In genomic region chr7:76575919-76576657, GRCh38 we compare ENCODE assay signal across 12 cellular contexts. TPM values are rescaled to one million over a fixed set of nuclear protein-coding genes. Genes with fewer than 3 reads are reported as not detected.
A peak's percentile ranks its signal among the peaks of the same experiment; 100 is the strongest.
DNase-seq lines count a peak whose midpoint lies in the region; ATAC-seq, FAIRE-seq and TF ChIP-seq lines count a peak whose summit lies in the region.
"Not testable (repeated sequence)": the region's sequence is repeated elsewhere in the genome, so short reads cannot be mapped to it uniquely, and the experiment has no call there.
"Had no signal": no experiment of that assay in that cellular context is flagged by ENCODE, and none has a peak within 500 bp of the region (broad histone marks: within the 10 kb centered on the region; RNA-seq: fewer than 3 reads in every experiment).

No MANE protein-coding gene starts in this region.

- not testable (repeated sequence) for H4K91ac ChIP-seq in IMR-90 (ENCODE audit: insufficient read depth, low read depth, low read length)

- not testable (repeated sequence) for TF ChIP-seq RAD21 in IMR-90 (IDR thresholded peaks at IDR 0.05; ENCODE audit: low read length); K562 (CRISPR knock-in tag; conservative IDR thresholded peaks at IDR 0.05 in 1 of 2, IDR thresholded peaks at IDR 0.05 in 1 of 2)

- not testable (repeated sequence) for H3K4me1 ChIP-seq in IMR-90 (ENCODE audit: control insufficient read depth, insufficient read depth, low read length); K562 (replicated peaks in 1 of 2; ENCODE audit: control insufficient read depth in 2 of 2, insufficient read depth in 2 of 2, low read length in 2 of 2); mucosa of descending colon (ENCODE audit: low read depth)

- peak overlapping the region; percentile 16; the same call in 1 of the 2 replicates for H2AK5ac ChIP-seq in IMR-90 (ENCODE audit: low read depth, low read length)

- peak overlapping the region; percentile 47 for H3K27ac Mint-ChIP-seq in type B pancreatic cell

- not testable (repeated sequence) for BruUV-seq in IMR-90 (replicated peaks; lab: Mats Ljungman, UMichigan); K562 (replicated peaks; lab: Mats Ljungman, UMichigan)

- intact Hi-C loops in IMR-90 (cut with micrococcal nuclease); K562 (cut with micrococcal nuclease); mucosa of descending colon (cut with DNase I, micrococcal nuclease): not testable (repeated sequence)

- not testable (repeated sequence) for H3K4me3 ChIP-seq in IMR-90 (ENCODE audit: insufficient read depth, low read depth, low read length); K562; mucosa of descending colon

- H3K14ac ChIP-seq in IMR-90 (replicated peaks; ENCODE audit: low read depth, low read length): not testable (repeated sequence)

- WGBS in IMR-90 (ENCODE audit: extremely low coverage in 2 of 2, insufficient read length in 1 of 2), 2 experiments: no CpG with 5 or more reads among the region's 3 CpGs
- 70% methylated on average over 3 of the region's 3 CpGs for WGBS in K562 (ENCODE audit: insufficient coverage, low coverage, missing lambda C conversion rate)

- H3K9me1 ChIP-seq in IMR-90 (ENCODE audit: insufficient read depth, low read length); K562 (ENCODE audit: control insufficient read depth, insufficient read depth, low read length): not testable (repeated sequence)

- not testable (repeated sequence) for H2BK120ac ChIP-seq in IMR-90 (ENCODE audit: low read depth, low read length)

- POLR2A ChIA-PET in IMR-90 (lab: Charles Lee; ENCODE audit: unreplicated experiment); K562 (lab: Yijun Ruan, JAX): not testable (repeated sequence)

- dilution Hi-C loops in IMR-90 (cut with HindIII; ENCODE audit: low sequenced_read_pairs, unreplicated experiment): not testable (repeated sequence)

- not testable (repeated sequence) for H3K9me3 ChIP-seq in IMR-90 (ENCODE audit: control insufficient read depth, insufficient read depth, low read length); K562 (replicated peaks; ENCODE audit: control insufficient read depth, insufficient read depth, low read depth, low read length); mucosa of descending colon

- not testable (repeated sequence) for H4K20me1 ChIP-seq in IMR-90 (ENCODE audit: insufficient read depth, low read length); K562 (replicated peaks; ENCODE audit: control insufficient read depth, insufficient read depth, low read length)

- H3K9me3 Mint-ChIP-seq in type B pancreatic cell: not testable (repeated sequence)

- DNase-seq in EH (ENCODE audit: low read depth) (peak; percentile 33), dermis blood vessel endothelial cell (peak; percentile 40), iris pigment epithelial cell (ENCODE audit: low read depth) (peak; percentile 59)
- not testable (repeated sequence) for DNase-seq in IMR-90; K562 (ENCODE audit: extremely low read depth in 1 of 4, low spot score in 3 of 4); mucosa of descending colon; type B pancreatic cell (ENCODE audit: extremely low spot score, unreplicated experiment)

- not testable (repeated sequence) for H3K36me3 ChIP-seq in IMR-90 (ENCODE audit: control insufficient read depth, insufficient read depth, low read length); mucosa of descending colon (ENCODE audit: low read depth)
- H3K36me3 ChIP-seq in K562 (ENCODE audit: control insufficient read depth, insufficient read depth, low read length): peaks cover 14% of the 10 kb centered on the region; the same call in 2 of the 3 replicates

- not testable (repeated sequence) for H3K9ac ChIP-seq in IMR-90 (ENCODE audit: low read depth, low read length); K562 (ENCODE audit: insufficient read depth in 1 of 2, low read depth in 2 of 2, low read length in 2 of 2)

- TF ChIP-seq CTCF in IMR-90 (conservative IDR thresholded peaks at IDR 0.05; ENCODE audit: low read depth, low read length); K562 (IDR thresholded peaks at IDR 0.05 in 2 of 3, conservative IDR thresholded peaks at IDR 0.05 in 1 of 3; ENCODE audit: insufficient read depth in 2 of 3, low read depth in 1 of 3, low read length in 3 of 3); mucosa of descending colon (IDR thresholded peaks at IDR 0.05); type B pancreatic cell (conservative IDR thresholded peaks at IDR 0.05): not testable (repeated sequence)

- not testable (repeated sequence) for H2AK9ac ChIP-seq in IMR-90 (replicated peaks; ENCODE audit: low read depth, low read length, poor library complexity)

- H2AFZ ChIP-seq in IMR-90 (replicated peaks; ENCODE audit: low read length, poor library complexity); K562 (ENCODE audit: low read depth, low read length): not testable (repeated sequence)

- not testable (repeated sequence) for H3K4me3 Mint-ChIP-seq in type B pancreatic cell

- H3K27ac ChIP-seq in IMR-90 (ENCODE audit: insufficient read depth, low read length); K562 (ENCODE audit: extremely low read depth, low read depth, low read length): not testable (repeated sequence)

- not testable (repeated sequence) for H4K5ac ChIP-seq in IMR-90 (ENCODE audit: low read depth, low read length)

- H3K79me1 ChIP-seq in IMR-90 (ENCODE audit: low read depth in 1 of 2, low read length in 2 of 2): peaks cover 6 to 17% of the 10 kb centered on the region in 2 experiments

- not testable (repeated sequence) for H3K4me1 Mint-ChIP-seq in type B pancreatic cell (ENCODE audit: unreplicated experiment)

- CTCF ChIA-PET in IMR-90 (lab: Yijun Ruan, JAX); K562 (lab: Yijun Ruan, JAX; ENCODE audit: low intra/inter-chr PET ratio): not testable (repeated sequence)

- not testable (repeated sequence) for H2BK20ac ChIP-seq in IMR-90 (ENCODE audit: low read depth, low read length)

- not testable (repeated sequence) for TF ChIP-seq EP300 in K562 (IDR thresholded peaks at IDR 0.05; ENCODE audit: low read length)

- not testable (repeated sequence) for FAIRE-seq in K562 (lab: Jason Lieb, UNC)

- not testable (repeated sequence) for H2BK15ac ChIP-seq in IMR-90 (ENCODE audit: low read depth, low read length)

- not testable (repeated sequence) for H3K23ac ChIP-seq in IMR-90 (ENCODE audit: low read depth, low read length)

- TF ChIP-seq POLR2A in IMR-90 (IDR thresholded peaks at IDR 0.05; ENCODE audit: low read depth, low read length); K562 (conservative IDR thresholded peaks at IDR 0.05): not testable (repeated sequence)

- H3K18ac ChIP-seq in IMR-90 (ENCODE audit: low read depth, low read length): not testable (repeated sequence)

- ATAC-seq in IMR-90 (ENCODE audit: low read depth) (peak; percentile 58), SK-N-SH treated with all-trans-retinoic acid at 6 μM for 48 hours (peak; percentile 23), mucosa of descending colon (peak; percentile 52)
- not testable (repeated sequence) for ATAC-seq in K562

- H3K4ac ChIP-seq in IMR-90 (ENCODE audit: low read depth, low read length): peak overlapping the region; percentile 50; the same call in 1 of the 2 replicates

- H4K8ac ChIP-seq in IMR-90 (ENCODE audit: low read depth in 2 of 2, low read length in 2 of 2): not testable (repeated sequence)

- H3K56ac ChIP-seq in IMR-90 (ENCODE audit: extremely low read depth, insufficient read depth, low read length): not testable (repeated sequence)

- peaks cover 13% of the 10 kb centered on the region for H3K79me2 ChIP-seq in K562 (ENCODE audit: control insufficient read depth, insufficient read depth, low read length)

- not testable (repeated sequence) for H3K27me3 ChIP-seq in IMR-90 (ENCODE audit: control insufficient read depth, insufficient read depth, low read length); K562 (ENCODE audit: control insufficient read depth in 2 of 2, insufficient read depth in 2 of 2, low read length in 2 of 2)

- in situ Hi-C loops in IMR-90 (cut with MboI; ENCODE audit: low sequenced_read_pairs); K562 (cut with MboI): not testable (repeated sequence)

- H3K4me2 ChIP-seq in IMR-90 (ENCODE audit: low read depth, low read length); K562 (ENCODE audit: insufficient read depth, low read length): not testable (repeated sequence)

- peak overlapping the region; percentile 50 for H2BK5ac ChIP-seq in IMR-90 (ENCODE audit: low read depth, low read length, poor library complexity, severe bottlenecking)

- not testable (repeated sequence) for H3K36me3 Mint-ChIP-seq in type B pancreatic cell

- not testable (repeated sequence) for H3K27me3 Mint-ChIP-seq in type B pancreatic cell

RNA-seq across cellular contexts. Expression of gene SPDYE16, which starts 33.0 kb away (rescaled TPM):
- total RNA-seq in IMR-90 (2012; rRNA removed) (not detected in 2 replicates), K562 (2014; rRNA removed) (not detected in 2 replicates), K562 (2014; rRNA removed; fragmentation: Illumina TruSeq; extraction: Trizol) (not detected in 2 replicates), K562 (2015; rRNA removed; fragmentation: Illumina TruSeq; extraction: Trizol) (not detected in 2 replicates), K562 (2021) (0.13 TPM in 1 of 2 replicates, not detected in the other), dermis blood vessel endothelial cell (0.09 TPM in 1 of 2 replicates, not detected in the other), mucosa of descending colon (under 1 TPM in 2 of 3 donors, not detected in 1; 0.20 to 0.51 TPM), type B pancreatic cell (ENCODE audit: low replicate concordance) (0.19 and 0.51 TPM in 2 replicates)
- polyA plus RNA-seq in IMR-90 (2012; rRNA removed) (not detected in 2 replicates), K562 (2011; rRNA removed) (0.04 TPM in 1 of 2 replicates, not detected in the other), K562 (2014; fragmentation: Illumina TruSeq; extraction: Trizol) (0.06 TPM in 2 replicates), K562 (2014; fragmentation: Nextera tagmentation; extraction: Ambion mirVana) (under 1 TPM; 0.04 to 0.06 TPM), K562 (2014; rRNA removed) (not detected in 2 replicates)
- 0.03 TPM in 1 of 2 replicates, not detected in the other for polyA plus RNA-seq in IMR-90 (2012; cell fraction: cytosol; rRNA removed)
- polyA plus RNA-seq in IMR-90 (2012; cell fraction: nucleus; rRNA removed; ENCODE audit: low replicate concordance): 0.02 and 0.11 TPM in 2 replicates
- total RNA-seq in K562 (2011; cell fraction: chromatin; rRNA removed; ENCODE audit: low replicate concordance): 0.28 and 0.77 TPM in 2 replicates
- total RNA-seq in K562 (2011; cell fraction: nucleolus; rRNA removed): 0.39 TPM in 1 of 2 replicates, not detected in the other
- total RNA-seq in K562 (2011; cell fraction: nucleoplasm; rRNA removed): 0.22 TPM in 1 of 2 replicates, not detected in the other
- polyA plus RNA-seq in K562 (2011; cell fraction: cytosol; rRNA removed): not detected in 2 replicates
- polyA plus RNA-seq in K562 (2011; cell fraction: nucleus; rRNA removed): 0.03 and 0.17 TPM in 2 replicates
- polyA plus RNA-seq in K562 (2012): 0.20 and 0.46 TPM in 2 replicates
- 0.15 TPM in 1 of 2 replicates, not detected in the other for polyA minus RNA-seq in K562 (2011; rRNA and poly(A)+ RNA removed)
- not detected in 2 replicates for polyA minus RNA-seq in K562 (2011; cell fraction: cytosol; rRNA and poly(A)+ RNA removed)
- 0.27 TPM in 1 of 2 replicates, not detected in the other for polyA minus RNA-seq in K562 (2011; cell fraction: nucleus; rRNA and poly(A)+ RNA removed)
- total RNA-seq: NCI-H460, PC-3, SJSA1 had no signal
- polyA plus RNA-seq: AG04450 had no signal

RNA-seq across cellular contexts. Expression of gene POMZP3, which starts 51.0 kb away (rescaled TPM):
- total RNA-seq in IMR-90 (2012; rRNA removed) (1.1 and 1.4 TPM in 2 replicates), K562 (2014; rRNA removed) (5.4 and 5.7 TPM in 2 replicates), K562 (2014; rRNA removed; fragmentation: Illumina TruSeq; extraction: Trizol) (3.8 and 4.5 TPM in 2 replicates), K562 (2015; rRNA removed; fragmentation: Illumina TruSeq; extraction: Trizol) (4.0 and 4.9 TPM in 2 replicates), K562 (2021) (13.4 and 15.8 TPM in 2 replicates), dermis blood vessel endothelial cell (1.0 and 3.4 TPM in 2 replicates), mucosa of descending colon (10 to 100 TPM; 10.9 to 17.4 (median 17.3) TPM), type B pancreatic cell (ENCODE audit: low replicate concordance) (8.9 and 10.5 TPM in 2 replicates)
- polyA plus RNA-seq in IMR-90 (2012; rRNA removed) (4.8 and 5.2 TPM in 2 replicates), K562 (2011; rRNA removed) (3.7 and 6.4 TPM in 2 replicates), K562 (2014; fragmentation: Illumina TruSeq; extraction: Trizol) (8.2 and 8.8 TPM in 2 replicates), K562 (2014; fragmentation: Nextera tagmentation; extraction: Ambion mirVana) (1 to 10 TPM; 2.3 to 3.2 TPM), K562 (2014; rRNA removed) (4.6 and 7.6 TPM in 2 replicates)
- polyA plus RNA-seq in IMR-90 (2012; cell fraction: cytosol; rRNA removed): 3.0 and 3.1 TPM in 2 replicates
- polyA plus RNA-seq in IMR-90 (2012; cell fraction: nucleus; rRNA removed; ENCODE audit: low replicate concordance): 4.0 and 4.1 TPM in 2 replicates
- total RNA-seq in K562 (2011; cell fraction: chromatin; rRNA removed; ENCODE audit: low replicate concordance): 14.2 and 28.7 TPM in 2 replicates
- total RNA-seq in K562 (2011; cell fraction: nucleolus; rRNA removed): 21.8 and 25.5 TPM in 2 replicates
- 19.4 and 23.0 TPM in 2 replicates for total RNA-seq in K562 (2011; cell fraction: nucleoplasm; rRNA removed)
- 4.4 and 6.1 TPM in 2 replicates for polyA plus RNA-seq in K562 (2011; cell fraction: cytosol; rRNA removed)
- 4.6 and 9.7 TPM in 2 replicates for polyA plus RNA-seq in K562 (2011; cell fraction: nucleus; rRNA removed)
- 9.8 and 16.9 TPM in 2 replicates for polyA plus RNA-seq in K562 (2012)
- 4.8 and 6.7 TPM in 2 replicates for polyA minus RNA-seq in K562 (2011; rRNA and poly(A)+ RNA removed)
- 3.9 and 7.2 TPM in 2 replicates for polyA minus RNA-seq in K562 (2011; cell fraction: cytosol; rRNA and poly(A)+ RNA removed)
- polyA minus RNA-seq in K562 (2011; cell fraction: nucleus; rRNA and poly(A)+ RNA removed): 7.7 and 10.9 TPM in 2 replicates
